Comparison of ENCODE assay signal across 8 cellular contexts in genomic region chr5:112146323-112146848, GRCh38.
DNase-seq lines count a peak whose midpoint lies in the region; ATAC-seq and TF ChIP-seq lines count a peak whose summit lies in the region.

No MANE protein-coding gene starts in this region.

- ATAC-seq in GM19468 (IDR thresholded peaks at IDR 0.05; ENCODE audit: extremely low read depth, unreplicated experiment) (peak; percentile 22), HG03432 (IDR thresholded peaks at IDR 0.05; ENCODE audit: unreplicated experiment) (peak; percentile 77)
- no peak for ATAC-seq in naive thymus-derived CD8-positive, alpha-beta T cell

- H3K27me3 Mint-ChIP-seq in naive thymus-derived CD8-positive, alpha-beta T cell = peaks cover 0 to 5% (median 3%) of the 10 kb centered on the region in 5 donors

- no peaks in the 10 kb centered on the region for H3K36me3 Mint-ChIP-seq in naive thymus-derived CD8-positive, alpha-beta T cell

- TF ChIP-seq CTCF in AG09319 (IDR thresholded peaks at IDR 0.05; ENCODE audit: low read depth, low read length) (peak; percentile 11), fibroblast of mammary gland (conservative IDR thresholded peaks at IDR 0.05; ENCODE audit: control insufficient read depth, insufficient read depth, low read depth, low read length) (no peak), thyroid gland (IDR thresholded peaks at IDR 0.05) (no peak)

- H3K27me3 ChIP-seq in thyroid gland = no peaks in the 10 kb centered on the region

- H3K9me3 Mint-ChIP-seq in naive thymus-derived CD8-positive, alpha-beta T cell = no peaks in the 10 kb centered on the region

- H3K9me3 ChIP-seq in thyroid gland = no peaks in the 10 kb centered on the region

- H3K27ac Mint-ChIP-seq in naive thymus-derived CD8-positive, alpha-beta T cell = no peak overlapping the region

- H3K4me3 ChIP-seq in fibroblast of mammary gland (ENCODE audit: control insufficient read depth, low read depth, low read length) (no peak overlapping the region), thyroid gland (replicated peaks in 1 of 3) (no peak overlapping the region)

- no peaks in the 10 kb centered on the region for H3K36me3 ChIP-seq in thyroid gland

- H3K4me1 Mint-ChIP-seq in naive thymus-derived CD8-positive, alpha-beta T cell = no peaks in the 10 kb centered on the region

- no peak overlapping the region for H3K4me3 Mint-ChIP-seq in naive thymus-derived CD8-positive, alpha-beta T cell

- POLR2A ChIA-PET in naive thymus-derived CD8-positive, alpha-beta T cell (lab: Charles Lee) = no interaction called here

- H3K4me1 ChIP-seq in thyroid gland = peaks cover 8 to 17% of the 10 kb centered on the region in 2 donors

- no peak for TF ChIP-seq POLR2A in thyroid gland (IDR thresholded peaks at IDR 0.05)

- WGBS in thyroid gland, 2 donors = 61 to 83% methylated on average over 5 of the region's 5 CpGs

- H3K27ac ChIP-seq in thyroid gland = no peak overlapping the region

- intact Hi-C loops in thyroid gland (cut with DNase I) = loop anchor here (5.0 kb wide), 2 partner anchors 594 to 614 kb away; no protein-coding TSS in a partner anchor

- DNase-seq in AG09319 (ENCODE audit: extremely low read depth, low read depth) (peak; percentile 59), fibroblast of mammary gland (ENCODE audit: low read depth) (peak; percentile 97), inferior parietal cortex (ENCODE audit: extremely low spot score) (no peak), thyroid gland (no peak)
- no peak for DNase-seq in naive thymus-derived CD8-positive, alpha-beta T cell
- DNase-seq in activated CD4-positive, alpha-beta T cell treated with anti-CD3 and anti-CD28 coated beads, Interleukin-2, amount 50 U/mL, for 1 hour = no peak

Comparison
In these comparisons a context has a peak if more than half of its experiments do, and no peak if none do; other contexts are left out.
1. DNase-seq: peak in AG09319 (single experiment) and fibroblast of mammary gland (single experiment); none in naive thymus-derived CD8-positive, alpha-beta T cell (0 of 10), inferior parietal cortex (single experiment), activated CD4-positive, alpha-beta T cell treated with anti-CD3 and anti-CD28 coated beads, Interleukin-2, amount 50 U/mL, for 1 hour (single experiment) and thyroid gland (0 of 2).
2. ATAC-seq: peak in GM19468 (single experiment) and HG03432 (single experiment); none in naive thymus-derived CD8-positive, alpha-beta T cell (0 of 2).